8 cellular contexts compared by ENCODE assay signal in the genomic region with DNA sequence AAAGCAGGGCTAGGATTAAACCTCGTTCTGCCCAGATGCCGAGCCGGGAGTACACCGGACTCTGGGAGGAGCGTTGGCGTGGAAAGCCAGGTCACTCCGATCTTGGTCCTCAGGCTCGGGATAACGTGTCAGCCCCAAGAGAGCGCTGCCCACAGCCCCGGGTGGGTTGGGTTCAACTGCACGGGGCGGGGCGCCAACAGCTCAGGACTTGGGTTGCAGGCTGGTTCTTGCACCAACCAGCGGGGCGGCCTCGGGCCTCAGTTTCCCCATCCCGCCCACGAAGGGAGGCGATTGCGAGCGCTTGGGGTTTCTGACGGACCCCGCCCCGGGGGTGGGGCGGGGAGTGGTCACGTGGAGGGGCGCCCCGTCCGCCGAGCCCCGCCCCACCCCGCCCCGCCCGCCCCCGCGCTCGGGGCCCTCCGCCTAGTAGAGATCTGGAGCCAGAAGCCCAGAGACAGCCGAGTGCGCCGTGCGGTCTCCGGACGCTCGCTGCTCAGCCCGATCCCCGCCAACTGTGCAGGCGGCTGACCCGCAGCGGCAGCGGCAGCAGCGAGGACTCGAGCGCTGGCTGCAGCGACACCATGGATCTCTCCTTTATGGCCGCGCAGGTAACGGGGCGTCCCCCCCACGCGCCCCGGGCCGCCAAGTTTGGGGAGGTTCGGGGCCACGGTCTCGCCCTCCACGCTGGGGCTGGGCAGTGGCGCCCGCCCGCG. TPM values are rescaled to one million over a fixed set of nuclear protein-coding genes. Genes with fewer than 3 reads are reported as not detected.
DNase-seq lines count a peak whose midpoint lies in the region; ATAC-seq and TF ChIP-seq lines count a peak whose summit lies in the region.

C14orf132 (plus strand) TSS at position 443 of the 713 bp plus-strand sequence; CDS start at position 582, 139 bp downstream.

- POLR2A ChIA-PET in RWPE1 (lab: Yijun Ruan, JAX; ENCODE audit: low non-redundant PET) = interaction anchor here (0.6 kb wide), 1 partner anchor 338 kb away, joined by 4 read pairs; no protein-coding TSS in a partner anchor

- no peak for TF ChIP-seq CTCF in C4-2B (conservative IDR thresholded peaks at IDR 0.05)
- no peak for TF ChIP-seq CTCF in RWPE1 (conservative IDR thresholded peaks at IDR 0.05; ENCODE audit: low read depth)
- TF ChIP-seq CTCF in psoas muscle (IDR thresholded peaks at IDR 0.05) = no peak
- no peak for TF ChIP-seq CTCF in vagina (IDR thresholded peaks at IDR 0.05)

- WGBS in psoas muscle, 3 donors = 0 to 1% (median 1%) methylated on average over 55 to 72 of the region's 72 CpGs

- H3K4me3 ChIP-seq in HAP-1 (peak within 1 kb of the TSS; percentile 57), adipocyte (ENCODE audit: low read length) (peak within 1 kb of the TSS; percentile 89), psoas muscle (peak within 1 kb of the TSS; percentile 69), vagina (peak within 1 kb of the TSS; percentile 81 to 84)

- in situ Hi-C loops in HAP-1 (cut with MboI; ENCODE audit: low sequenced_read_pairs) = no loop called here

- CTCF ChIA-PET in RWPE1 (lab: Yijun Ruan, JAX) = no interaction called here

- peak within 1 kb of the TSS; percentile 87 for H3K9ac ChIP-seq in adipocyte (ENCODE audit: low read length)

- peak; percentile 37 to 77 for DNase-seq in HAP-1 (ENCODE audit: low spot score in 2 of 2)
- peak; percentile 69 for DNase-seq in RWPE1 (ENCODE audit: low spot score)
- peak; percentile 87 for DNase-seq in adipocyte (ENCODE audit: low read depth)
- DNase-seq in left ventricle myocardium superior = peak; percentile 80
- DNase-seq in psoas muscle = peak; percentile 75
- peak in 1 of 2 donors; percentile 90 for DNase-seq in vagina (ENCODE audit: extremely low spot score in 2 of 2)
- no peak for DNase-seq in glomerular visceral epithelial cell (ENCODE audit: extremely low spot score)

- H3K4me1 ChIP-seq in HAP-1 = 0 out of 2 replicates have a peak, but pooled peaks cover 3% of the 10 kb centered on the region
- H3K4me1 ChIP-seq in adipocyte (ENCODE audit: control insufficient read depth, insufficient read depth, low read length) = peaks cover 17% of the 10 kb centered on the region
- peaks cover 4% of the 10 kb centered on the region for H3K4me1 ChIP-seq in psoas muscle
- peaks cover 44% of the 10 kb centered on the region for H3K4me1 ChIP-seq in vagina

- peaks cover 8% of the 10 kb centered on the region for H3K27me3 ChIP-seq in HAP-1 (ENCODE audit: low read depth)
- H3K27me3 ChIP-seq in adipocyte (replicated peaks; ENCODE audit: control insufficient read depth, insufficient read depth, low read length) = no peaks in the 10 kb centered on the region
- peaks cover 0 to 45% (median 8%) of the 10 kb centered on the region in 3 donors for H3K27me3 ChIP-seq in psoas muscle (ENCODE audit: insufficient read depth in 3 of 3, low read length in 2 of 3)
- no peaks in the 10 kb centered on the region for H3K27me3 ChIP-seq in vagina

- TF ChIP-seq POLR2A in vagina (IDR thresholded peaks at IDR 0.05) = peak in 1 of 2 donors; percentile 68

- intact Hi-C loops in left ventricle myocardium superior (cut with micrococcal nuclease) = no loop called here
- intact Hi-C loops in psoas muscle (cut with DNase I) = no loop called here
- intact Hi-C loops in vagina (cut with DNase I) = loop anchor here (2.0 kb wide), 1 partner anchor 56 kb away; no protein-coding TSS in a partner anchor

- H3K27ac ChIP-seq in C4-2B (peak within 1 kb of the TSS; percentile 65), RWPE1 (peak within 1 kb of the TSS; percentile 70), psoas muscle (no peak within 1 kb of the TSS), vagina (peak within 1 kb of the TSS; percentile 91)

- no peaks in the 10 kb centered on the region for H3K36me3 ChIP-seq in HAP-1 (replicated peaks)
- no peaks in the 10 kb centered on the region for H3K36me3 ChIP-seq in adipocyte (ENCODE audit: control insufficient read depth, insufficient read depth, low read length, severe bottlenecking)
- no peaks in the 10 kb centered on the region for H3K36me3 ChIP-seq in psoas muscle (ENCODE audit: insufficient read depth in 1 of 2, low read depth in 1 of 2)
- H3K36me3 ChIP-seq in vagina = no peaks in the 10 kb centered on the region

- H3K9me3 ChIP-seq in HAP-1 = no peaks in the 10 kb centered on the region
- no peaks in the 10 kb centered on the region for H3K9me3 ChIP-seq in adipocyte (ENCODE audit: control insufficient read depth, low read length)
- no peaks in the 10 kb centered on the region for H3K9me3 ChIP-seq in psoas muscle
- H3K9me3 ChIP-seq in vagina = no peaks in the 10 kb centered on the region

- ATAC-seq in left ventricle myocardium superior (peak; percentile 96), psoas muscle (peak; percentile 64 to 87 (median 79))

RNA-seq across cellular contexts. Expression of gene C14orf132, which starts in this region (rescaled TPM):
- total RNA-seq in left ventricle myocardium superior (2.4 TPM), psoas muscle (1 to 10 TPM in 2 of 4 donors, under 1 TPM in 2; 0.57 to 5.3 (median 1.3) TPM), vagina (12.0 TPM)
- 1 to 10 TPM in 1 of 3 donors, under 1 TPM in 2; 0.63 to 1.5 (median 0.86) TPM for polyA plus RNA-seq in psoas muscle
